ENCODE assay signal across 13 cellular contexts in genomic region chr10:43576062-43576461, GRCh38. TPM values are rescaled to one million over a fixed set of nuclear protein-coding genes. Genes with fewer than 3 reads are reported as not detected.
A peak's percentile ranks its signal among the peaks of the same experiment; 100 is the strongest.
DNase-seq lines count a peak whose midpoint lies in the region; TF ChIP-seq lines count a peak whose summit lies in the region.
"Had no signal": no experiment of that assay in that cellular context is flagged by ENCODE, and none has a peak within 500 bp of the region (broad histone marks: within the 10 kb centered on the region; RNA-seq: fewer than 3 reads in every experiment).

No MANE protein-coding gene starts in this region.

- intact Hi-C loops in dendritic cell treated with granulocyte-macrophage colony-stimulating factor and Interleukin-4, amounts not matched to agents 40 ng/mL and 50 ng/mL, for 4 days (cut with micrococcal nuclease), result no loop called here
- intact Hi-C loops in stomach (cut with DNase I; ENCODE audit: low total_unique reads), result loop anchor here (10.0 kb wide), 1 partner anchor 69 kb away; the partner anchor contains the start of gene ZNF32

- H3K27ac Mint-ChIP-seq in activated naive CD4-positive, alpha-beta T cell treated with anti-CD3 and anti-CD28 coated beads, Interleukin-2, amount 10 ng/mL, durations not matched to agents 7 days and 5 days, result peak overlapping the region; percentile 22
- H3K27ac Mint-ChIP-seq in T-helper 2 cell treated with Interferon-gamma antibody and Interleukin-4, amounts not matched to agents 5 μg/mL and 100 μg/mL, for 36 hours, result peak overlapping the region; percentile 22
- peak overlapping the region; percentile 54 for H3K27ac Mint-ChIP-seq in dendritic cell treated with granulocyte-macrophage colony-stimulating factor and Interleukin-4, amounts not matched to agents 40 ng/mL and 50 ng/mL, for 4 days
- H3K27ac Mint-ChIP-seq in type B pancreatic cell, result no peak overlapping the region

- peaks cover 11% of the 10 kb centered on the region for H3K27me3 Mint-ChIP-seq in activated naive CD4-positive, alpha-beta T cell treated with anti-CD3 and anti-CD28 coated beads, Interleukin-2, amount 10 ng/mL, durations not matched to agents 7 days and 5 days
- H3K27me3 Mint-ChIP-seq in T-helper 2 cell treated with Interferon-gamma antibody and Interleukin-4, amounts not matched to agents 5 μg/mL and 100 μg/mL, for 36 hours (ENCODE audit: low read depth), result no peaks in the 10 kb centered on the region
- H3K27me3 Mint-ChIP-seq in dendritic cell treated with granulocyte-macrophage colony-stimulating factor and Interleukin-4, amounts not matched to agents 40 ng/mL and 50 ng/mL, for 4 days, result peaks cover 17% of the 10 kb centered on the region
- H3K27me3 Mint-ChIP-seq in type B pancreatic cell, result peaks cover 60% of the 10 kb centered on the region

- H3K4me3 ChIP-seq in stomach, result no peak overlapping the region
- H3K4me3 ChIP-seq: heart right ventricle, uterus had no signal

- peak; percentile 24 for DNase-seq in activated naive CD4-positive, alpha-beta T cell treated with anti-CD3 and anti-CD28 coated beads, Interleukin-2, amount 10 ng/mL, durations not matched to agents 7 days and 5 days
- no peak for DNase-seq in activated naive CD4-positive, alpha-beta T cell treated with Interleukin-2 at 50 U/mL for 16 hours
- DNase-seq in T-helper 2 cell treated with Interferon-gamma antibody and Interleukin-4, amounts not matched to agents 5 μg/mL and 100 μg/mL, for 36 hours (ENCODE audit: low spot score), result no peak
- DNase-seq in type B pancreatic cell (ENCODE audit: extremely low spot score, unreplicated experiment) (no peak), ecto neural progenitor cell (ENCODE audit: low spot score) (no peak), pons (ENCODE audit: low spot score) (no peak), stomach (no peak)
- DNase-seq: dermis blood vessel endothelial cell, heart right ventricle, mesenchymal stem cell, NCI-H1092 treated with DMSO at 0.1 percent for 48 hours, uterus had no signal

- no peak for TF ChIP-seq CTCF in type B pancreatic cell (conservative IDR thresholded peaks at IDR 0.05)
- no peak for TF ChIP-seq CTCF in stomach (IDR thresholded peaks at IDR 0.05)

- no peaks in the 10 kb centered on the region for H3K27me3 ChIP-seq in stomach
- H3K27me3 ChIP-seq: uterus had no signal

- no peak for TF ChIP-seq POLR2A in stomach (IDR thresholded peaks at IDR 0.05)

- H3K9me3 Mint-ChIP-seq in activated naive CD4-positive, alpha-beta T cell treated with anti-CD3 and anti-CD28 coated beads, Interleukin-2, amount 10 ng/mL, durations not matched to agents 7 days and 5 days, result peaks cover 50% of the 10 kb centered on the region
- H3K9me3 Mint-ChIP-seq in T-helper 2 cell treated with Interferon-gamma antibody and Interleukin-4, amounts not matched to agents 5 μg/mL and 100 μg/mL, for 36 hours, result peaks cover 45% of the 10 kb centered on the region
- H3K9me3 Mint-ChIP-seq in dendritic cell treated with granulocyte-macrophage colony-stimulating factor and Interleukin-4, amounts not matched to agents 40 ng/mL and 50 ng/mL, for 4 days, result peaks cover 55% of the 10 kb centered on the region
- peaks cover 11% of the 10 kb centered on the region for H3K9me3 Mint-ChIP-seq in type B pancreatic cell

- no peak overlapping the region for H3K27ac ChIP-seq in stomach
- H3K27ac ChIP-seq: heart right ventricle, uterus had no signal

- peak overlapping the region; percentile 34 for H3K4me3 Mint-ChIP-seq in activated naive CD4-positive, alpha-beta T cell treated with anti-CD3 and anti-CD28 coated beads, Interleukin-2, amount 10 ng/mL, durations not matched to agents 7 days and 5 days
- peak overlapping the region; percentile 47 for H3K4me3 Mint-ChIP-seq in T-helper 2 cell treated with Interferon-gamma antibody and Interleukin-4, amounts not matched to agents 5 μg/mL and 100 μg/mL, for 36 hours
- H3K4me3 Mint-ChIP-seq in dendritic cell treated with granulocyte-macrophage colony-stimulating factor and Interleukin-4, amounts not matched to agents 40 ng/mL and 50 ng/mL, for 4 days, result no peak overlapping the region
- H3K4me3 Mint-ChIP-seq in type B pancreatic cell, result peak overlapping the region; percentile 91

- CTCF ChIA-PET in activated naive CD4-positive, alpha-beta T cell treated with anti-CD3 and anti-CD28 coated beads, Interleukin-2, amount 10 ng/mL, durations not matched to agents 7 days and 5 days (lab: Charles Lee), result interaction anchor here (0.7 kb wide), 1 partner anchor 569 kb away, joined by 4 read pairs; no protein-coding TSS in a partner anchor

- H3K9me3 ChIP-seq in stomach, result no peaks in the 10 kb centered on the region
- H3K9me3 ChIP-seq: heart right ventricle, uterus had no signal

- H3K36me3 ChIP-seq in stomach, result no peaks in the 10 kb centered on the region
- H3K36me3 ChIP-seq: heart right ventricle, uterus had no signal

- H3K36me3 Mint-ChIP-seq in activated naive CD4-positive, alpha-beta T cell treated with anti-CD3 and anti-CD28 coated beads, Interleukin-2, amount 10 ng/mL, durations not matched to agents 7 days and 5 days, result peaks cover 26% of the 10 kb centered on the region
- peaks cover 9% of the 10 kb centered on the region for H3K36me3 Mint-ChIP-seq in T-helper 2 cell treated with Interferon-gamma antibody and Interleukin-4, amounts not matched to agents 5 μg/mL and 100 μg/mL, for 36 hours (ENCODE audit: low read depth)
- peaks cover 6% of the 10 kb centered on the region for H3K36me3 Mint-ChIP-seq in dendritic cell treated with granulocyte-macrophage colony-stimulating factor and Interleukin-4, amounts not matched to agents 40 ng/mL and 50 ng/mL, for 4 days (ENCODE audit: low read depth)
- H3K36me3 Mint-ChIP-seq in type B pancreatic cell, result peaks cover 3% of the 10 kb centered on the region

- H3K4me1 Mint-ChIP-seq in activated naive CD4-positive, alpha-beta T cell treated with anti-CD3 and anti-CD28 coated beads, Interleukin-2, amount 10 ng/mL, durations not matched to agents 7 days and 5 days, result peaks cover 42% of the 10 kb centered on the region
- peaks cover 18% of the 10 kb centered on the region for H3K4me1 Mint-ChIP-seq in T-helper 2 cell treated with Interferon-gamma antibody and Interleukin-4, amounts not matched to agents 5 μg/mL and 100 μg/mL, for 36 hours (ENCODE audit: low read depth)
- peaks cover 19% of the 10 kb centered on the region for H3K4me1 Mint-ChIP-seq in dendritic cell treated with granulocyte-macrophage colony-stimulating factor and Interleukin-4, amounts not matched to agents 40 ng/mL and 50 ng/mL, for 4 days (ENCODE audit: low read depth)
- H3K4me1 Mint-ChIP-seq in type B pancreatic cell (ENCODE audit: unreplicated experiment), result peaks cover 13% of the 10 kb centered on the region

- WGBS in stomach, 5 donors, result 85 to 93% (median 92%) methylated on average over 5 of the region's 5 CpGs

- no peak for TF ChIP-seq EP300 in stomach (IDR thresholded peaks at IDR 0.05)

- H3K4me1 ChIP-seq in stomach, result peaks cover 0 to 24% (median 16%) of the 10 kb centered on the region in 4 donors
- H3K4me1 ChIP-seq: uterus had no signal

RNA-seq across cellular contexts. Expression of gene ZNF239, which starts 1.6 kb away (rescaled TPM):
- total RNA-seq in type B pancreatic cell (ENCODE audit: low replicate concordance) (2.4 and 9.2 TPM in 2 replicates), stomach (10 to 100 TPM in 1 of 5 donors, 1 to 10 TPM in 2, not detected in 2; 4.0 to 37.5 (median 5.2) TPM)
- 1 to 10 TPM; 1.4 to 1.9 (median 1.6) TPM for polyA plus RNA-seq in stomach

RNA-seq across cellular contexts. Expression of gene ZNF485, which starts 30.2 kb away (rescaled TPM):
- total RNA-seq in type B pancreatic cell (ENCODE audit: low replicate concordance) (3.5 and 6.7 TPM in 2 replicates), stomach (10 to 100 TPM in 1 of 5 donors, 1 to 10 TPM in 3, not detected in 1; 1.8 to 12.1 (median 5.0) TPM)
- 1 to 10 TPM; 1.8 to 2.6 (median 1.9) TPM for polyA plus RNA-seq in stomach
